Comparison of ENCODE assay signal across 21 cellular contexts in genomic region chr3:11260460-11260859, GRCh38. TPM values are rescaled to one million over a fixed set of nuclear protein-coding genes. Genes with fewer than 3 reads are reported as not detected.
DNase-seq lines count a peak whose midpoint lies in the region; ATAC-seq and TF ChIP-seq lines count a peak whose summit lies in the region.
"Had no signal": no experiment of that assay in that cellular context is flagged by ENCODE, and none has a peak within 500 bp of the region (broad histone marks: within the 10 kb centered on the region; RNA-seq: fewer than 3 reads in every experiment).

No MANE protein-coding gene starts in this region.

- H3K4me1 ChIP-seq in HEK293 (ENCODE audit: control insufficient read depth, insufficient read depth, low read length) = no peaks in the 10 kb centered on the region
- H3K4me1 ChIP-seq: Peyer's patch had no signal

- no peaks in the 10 kb centered on the region for H3K27me3 Mint-ChIP-seq in endothelial cell (ENCODE audit: unreplicated experiment)

- CTCF ChIA-PET in HEK293 (lab: Yijun Ruan, JAX) = interaction anchor here (0.7 kb wide), 1 partner anchor 490 kb away, joined by 4 read pairs; no protein-coding TSS in a partner anchor

- no peaks in the 10 kb centered on the region for H3K36me3 ChIP-seq in HEK293 (ENCODE audit: control insufficient read depth in 2 of 2, insufficient read depth in 1 of 2, low read length in 2 of 2)

- no peaks in the 10 kb centered on the region for H3K9me3 Mint-ChIP-seq in endothelial cell (ENCODE audit: unreplicated experiment)

- H3K4me3 ChIP-seq in HEK293 (ENCODE audit: low read depth, low read length) (no peak overlapping the region), choroid plexus epithelial cell (ENCODE audit: low read depth, low read length) (no peak overlapping the region)
- H3K4me3 ChIP-seq: Peyer's patch had no signal

- H3K27ac Mint-ChIP-seq in endothelial cell (ENCODE audit: unreplicated experiment) = no peak overlapping the region
- H3K27ac Mint-ChIP-seq: T-helper 17 cell had no signal

- H3K4me1 Mint-ChIP-seq in endothelial cell (ENCODE audit: unreplicated experiment) = peaks cover 7% of the 10 kb centered on the region

- ATAC-seq in HG02759 (IDR thresholded peaks at IDR 0.05; ENCODE audit: unreplicated experiment) (no peak), GM19395 (IDR thresholded peaks at IDR 0.05; ENCODE audit: unreplicated experiment) (no peak)
- ATAC-seq: T-helper 17 cell had no signal

- no peak overlapping the region for H3K4me3 Mint-ChIP-seq in endothelial cell (ENCODE audit: unreplicated experiment)
- H3K4me3 Mint-ChIP-seq: T-helper 17 cell had no signal

- TF ChIP-seq CTCF in HEK293 (tag by site-specific recombination; IDR thresholded peaks at IDR 0.05) (0 out of 2 replicates have a peak, but pooled peaks have one; percentile 10), choroid plexus epithelial cell (conservative IDR thresholded peaks at IDR 0.05; ENCODE audit: low read depth, low read length) (peak; percentile 26), endothelial cell (IDR thresholded peaks at IDR 0.05; ENCODE audit: unreplicated experiment) (no peak)

- H3K36me3 Mint-ChIP-seq in endothelial cell (ENCODE audit: low read depth, unreplicated experiment) = no peaks in the 10 kb centered on the region

- peak; percentile 18 for DNase-seq in GF-D8 (lab: John Stamatoyannopoulos, UW)
- DNase-seq in OCI-M1 (lab: John Stamatoyannopoulos, UW) = peak; percentile 18
- no peak for DNase-seq in choroid plexus epithelial cell (ENCODE audit: low read depth)
- DNase-seq in endothelial cell (ENCODE audit: low spot score) = no peak
- no peak for DNase-seq in activated CD8-positive, alpha-beta memory T cell treated with anti-CD3 and anti-CD28 coated beads for 24 hours
- DNase-seq: Calu3; DMS79 treated with DMSO at 0.1 percent for 48 hours; KG1; NCI-H1105; NCI-H1436 treated with DMSO at 0.1 percent for 48 hours; NCI-H187 treated with DMSO at 0.1 percent for 48 hours; NCI-H526; NCI-H82; NK-92 treated with Interleukin-12 subunit alpha and Interleukin-12 subunit beta, amount 100 ng/mL, for 24 hours; Peyer's patch; SIG-M5; SK-N-SH; T-helper 17 cell had no signal

- POLR2A ChIA-PET in HEK293 (lab: Yijun Ruan, JAX) = interaction anchor here (2.4 kb wide), 1 partner anchor 12 kb away, joined by 9 read pairs; the partner anchor contains the start of gene ATG7

- no peaks in the 10 kb centered on the region for H3K9me3 ChIP-seq in HEK293 (ENCODE audit: control insufficient read depth, insufficient read depth, low read depth, low read length)
- H3K9me3 ChIP-seq: Peyer's patch, SK-N-SH had no signal

- H3K27ac ChIP-seq in HEK293 (ENCODE audit: extremely low read depth, low read depth, low read length) = no peak overlapping the region
- H3K27ac ChIP-seq: Peyer's patch had no signal

TF ChIP-seq in HEK293, 187 proteins besides CTCF, POLR2A, EP300 and RAD21:
- TF ChIP-seq, protein P1, sequence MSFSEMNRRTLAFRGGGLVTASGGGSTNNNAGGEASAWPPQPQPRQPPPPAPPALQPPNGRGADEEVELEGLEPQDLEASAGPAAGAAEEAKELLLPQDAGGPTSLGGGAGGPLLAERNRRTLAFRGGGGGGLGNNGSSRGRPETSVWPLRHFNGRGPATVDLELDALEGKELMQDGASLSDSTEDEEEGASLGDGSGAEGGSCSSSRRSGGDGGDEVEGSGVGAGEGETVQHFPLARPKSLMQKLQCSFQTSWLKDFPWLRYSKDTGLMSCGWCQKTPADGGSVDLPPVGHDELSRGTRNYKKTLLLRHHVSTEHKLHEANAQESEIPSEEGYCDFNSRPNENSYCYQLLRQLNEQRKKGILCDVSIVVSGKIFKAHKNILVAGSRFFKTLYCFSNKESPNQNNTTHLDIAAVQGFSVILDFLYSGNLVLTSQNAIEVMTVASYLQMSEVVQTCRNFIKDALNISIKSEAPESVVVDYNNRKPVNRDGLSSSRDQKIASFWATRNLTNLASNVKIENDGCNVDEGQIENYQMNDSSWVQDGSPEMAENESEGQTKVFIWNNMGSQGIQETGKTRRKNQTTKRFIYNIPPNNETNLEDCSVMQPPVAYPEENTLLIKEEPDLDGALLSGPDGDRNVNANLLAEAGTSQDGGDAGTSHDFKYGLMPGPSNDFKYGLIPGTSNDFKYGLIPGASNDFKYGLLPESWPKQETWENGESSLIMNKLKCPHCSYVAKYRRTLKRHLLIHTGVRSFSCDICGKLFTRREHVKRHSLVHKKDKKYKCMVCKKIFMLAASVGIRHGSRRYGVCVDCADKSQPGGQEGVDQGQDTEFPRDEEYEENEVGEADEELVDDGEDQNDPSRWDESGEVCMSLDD (tag by site-specific recombination; IDR thresholded peaks at IDR 0.05) = no peak
- TF ChIP-seq ZNF707 (tag by site-specific recombination; IDR thresholded peaks at IDR 0.05) = no peak
- no peak for TF ChIP-seq ZNF645 (tag by site-specific recombination; IDR thresholded peaks at IDR 0.05)
- no peak for TF ChIP-seq ZNF311 (tag by site-specific recombination; IDR thresholded peaks at IDR 0.05; ENCODE audit: borderline replicate concordance)
- TF ChIP-seq ZNF510 (tag by site-specific recombination; IDR thresholded peaks at IDR 0.05; ENCODE audit: insufficient replicate concordance) = no peak
- no peak for TF ChIP-seq ZNF416 (tag by site-specific recombination; IDR thresholded peaks at IDR 0.05)
- no peak for TF ChIP-seq ZNF214 (tag by site-specific recombination; IDR thresholded peaks at IDR 0.05; ENCODE audit: borderline replicate concordance)
- TF ChIP-seq, protein P2, sequence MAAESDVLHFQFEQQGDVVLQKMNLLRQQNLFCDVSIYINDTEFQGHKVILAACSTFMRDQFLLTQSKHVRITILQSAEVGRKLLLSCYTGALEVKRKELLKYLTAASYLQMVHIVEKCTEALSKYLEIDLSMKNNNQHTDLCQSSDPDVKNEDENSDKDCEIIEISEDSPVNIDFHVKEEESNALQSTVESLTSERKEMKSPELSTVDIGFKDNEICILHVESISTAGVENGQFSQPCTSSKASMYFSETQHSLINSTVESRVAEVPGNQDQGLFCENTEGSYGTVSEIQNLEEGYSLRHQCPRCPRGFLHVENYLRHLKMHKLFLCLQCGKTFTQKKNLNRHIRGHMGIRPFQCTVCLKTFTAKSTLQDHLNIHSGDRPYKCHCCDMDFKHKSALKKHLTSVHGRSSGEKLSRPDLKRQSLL (tag by site-specific recombination; IDR thresholded peaks at IDR 0.05) = no peak
- no peak for TF ChIP-seq ZNF600 (tag by site-specific recombination; IDR thresholded peaks at IDR 0.05)
- no peak for TF ChIP-seq ZNF202 (tag by site-specific recombination; IDR thresholded peaks at IDR 0.05; ENCODE audit: borderline replicate concordance)
- TF ChIP-seq, protein P3, sequence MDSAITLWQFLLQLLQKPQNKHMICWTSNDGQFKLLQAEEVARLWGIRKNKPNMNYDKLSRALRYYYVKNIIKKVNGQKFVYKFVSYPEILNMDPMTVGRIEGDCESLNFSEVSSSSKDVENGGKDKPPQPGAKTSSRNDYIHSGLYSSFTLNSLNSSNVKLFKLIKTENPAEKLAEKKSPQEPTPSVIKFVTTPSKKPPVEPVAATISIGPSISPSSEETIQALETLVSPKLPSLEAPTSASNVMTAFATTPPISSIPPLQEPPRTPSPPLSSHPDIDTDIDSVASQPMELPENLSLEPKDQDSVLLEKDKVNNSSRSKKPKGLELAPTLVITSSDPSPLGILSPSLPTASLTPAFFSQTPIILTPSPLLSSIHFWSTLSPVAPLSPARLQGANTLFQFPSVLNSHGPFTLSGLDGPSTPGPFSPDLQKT (IDR thresholded peaks at IDR 0.05; ENCODE audit: borderline replicate concordance, low read depth, low read length) = no peak
- TF ChIP-seq KLF1 (tag by site-specific recombination; IDR thresholded peaks at IDR 0.05) = no peak
- TF ChIP-seq ZNF791 (tag by site-specific recombination; IDR thresholded peaks at IDR 0.05) = no peak
- TF ChIP-seq ZNF394 (tag by site-specific recombination; IDR thresholded peaks at IDR 0.05; ENCODE audit: borderline replicate concordance) = no peak
- TF ChIP-seq TCF7L2 (IDR thresholded peaks at IDR 0.05; ENCODE audit: borderline replicate concordance, low read depth, low read length) = no peak
- TF ChIP-seq ZFP69B (tag by site-specific recombination; IDR thresholded peaks at IDR 0.05) = no peak
- TF ChIP-seq ZNF777 (tag by site-specific recombination; IDR thresholded peaks at IDR 0.05; ENCODE audit: borderline replicate concordance) = no peak

RNA-seq across cellular contexts. Expression of gene ATG7, which starts 11.7 kb away (rescaled TPM):
- 30.6 TPM for total RNA-seq in endothelial cell (ENCODE audit: unreplicated experiment)

Comparison
In these comparisons a context has a peak if more than half of its experiments do, and no peak if none do; other contexts are left out.
1. DNase-seq: peak in GF-D8 (single experiment) and OCI-M1 (single experiment); none in choroid plexus epithelial cell (single experiment), endothelial cell (single experiment) and activated CD8-positive, alpha-beta memory T cell treated with anti-CD3 and anti-CD28 coated beads for 24 hours (single experiment).